23 cellular contexts compared by ENCODE assay signal in the genomic region with DNA sequence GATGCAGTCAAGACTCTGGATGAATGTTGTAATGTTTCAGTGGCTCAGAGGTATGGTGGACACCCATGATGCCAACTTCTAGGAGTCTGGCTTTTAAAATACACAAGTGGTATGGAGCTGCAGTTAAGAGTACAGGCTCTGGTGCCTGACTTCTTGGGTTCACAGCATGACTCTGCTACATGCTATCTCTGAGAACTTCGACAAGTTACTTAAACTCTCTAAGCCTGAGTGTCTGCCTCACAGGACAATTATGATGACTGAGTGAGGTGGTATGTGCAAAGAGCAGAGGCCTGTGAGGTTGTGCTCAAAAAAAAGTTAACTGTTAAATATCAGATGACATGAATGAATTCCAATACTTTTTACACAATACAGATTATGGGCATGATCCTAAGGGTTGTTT.
A peak's percentile ranks its signal among the peaks of the same experiment; 100 is the strongest.
DNase-seq lines count a peak whose midpoint lies in the region; ATAC-seq and TF ChIP-seq lines count a peak whose summit lies in the region.
"Had no signal": no experiment of that assay in that cellular context is flagged by ENCODE, and none has a peak within 500 bp of the region (broad histone marks: within the 10 kb centered on the region; RNA-seq: fewer than 3 reads in every experiment).

No MANE protein-coding gene starts in this region.

- H3F3A ChIP-seq in GM23338 (replicated peaks; ENCODE audit: low read depth) = no peaks in the 10 kb centered on the region

- H3K4me2 ChIP-seq in GM23338 = no peak overlapping the region

- H3K4me1 ChIP-seq in A673 (ENCODE audit: insufficient read depth, low read length, poor library complexity, severe bottlenecking) (no peaks in the 10 kb centered on the region), GM23338 (ENCODE audit: insufficient read depth) (peaks cover 18% of the 10 kb centered on the region)

- no peaks in the 10 kb centered on the region for H3K79me2 ChIP-seq in GM23338 (replicated peaks; ENCODE audit: insufficient read depth)

- H3K36me3 ChIP-seq in A673 (ENCODE audit: insufficient read depth, low read length, poor library complexity, severe bottlenecking) = no peaks in the 10 kb centered on the region
- no peaks in the 10 kb centered on the region for H3K36me3 ChIP-seq in GM23338 (ENCODE audit: insufficient read depth)

- H3K36me3 Mint-ChIP-seq in GM23338 (ENCODE audit: low read depth) = no peaks in the 10 kb centered on the region
- H3K36me3 Mint-ChIP-seq: activated naive CD4-positive, alpha-beta T cell treated with anti-CD3 and anti-CD28 coated beads, Interleukin-2, amount 50 U/mL, for 24 hours; memory B cell had no signal

- no peaks in the 10 kb centered on the region for H4K20me1 ChIP-seq in GM23338 (replicated peaks; ENCODE audit: insufficient read depth)

- POLR2A ChIA-PET in A673 (lab: Charles Lee; ENCODE audit: low non-redundant PET) = no interaction called here

- no TSS peak for BruUV-seq in A673 (replicated peaks; lab: Mats Ljungman, UMichigan)

- H3K27me3 Mint-ChIP-seq in GM23338 (ENCODE audit: insufficient read depth, low read depth, poor library complexity) = peaks cover 2% of the 10 kb centered on the region

- H3K27ac Mint-ChIP-seq in GM23338 = no peak overlapping the region
- H3K27ac Mint-ChIP-seq: activated CD8-positive, alpha-beta T cell treated with anti-CD3 and anti-CD28 coated beads for 36 hours; activated naive CD4-positive, alpha-beta T cell treated with anti-CD3 and anti-CD28 coated beads, Interleukin-2, amount 50 U/mL, for 24 hours; memory B cell; T-helper 1 cell treated with Interleukin-12 subunit alpha and Interleukin-12 subunit beta and Interleukin-4 antibody, amounts not matched to agents 30 μg/mL and 1 μg/mL, for 36 hours had no signal

- no peaks in the 10 kb centered on the region for H3K9me2 ChIP-seq in GM23338 (ENCODE audit: insufficient read depth)

- TF ChIP-seq CTCF in A673 (conservative IDR thresholded peaks at IDR 0.05; ENCODE audit: low read depth, low read length) (no peak), GM23338 (conservative IDR thresholded peaks at IDR 0.05; ENCODE audit: low read depth in 2 of 2) (no peak)

- H3K27ac ChIP-seq in A673 (ENCODE audit: low read depth, low read length, poor library complexity, severe bottlenecking) (no peak overlapping the region), GM23338 (ENCODE audit: low read depth) (no peak overlapping the region)

- H3K4me3 Mint-ChIP-seq in GM23338 = no peak overlapping the region
- H3K4me3 Mint-ChIP-seq: activated CD8-positive, alpha-beta T cell treated with anti-CD3 and anti-CD28 coated beads for 36 hours; activated naive CD4-positive, alpha-beta T cell treated with anti-CD3 and anti-CD28 coated beads, Interleukin-2, amount 50 U/mL, for 24 hours; activated T-cell treated with anti-CD3 and anti-CD28 coated beads, Interleukin-2, amount 50 U/mL, for 4 hours; memory B cell; neural crest cell; T-helper 1 cell treated with Interleukin-12 subunit alpha and Interleukin-12 subunit beta and Interleukin-4 antibody, amounts not matched to agents 30 μg/mL and 1 μg/mL, for 36 hours had no signal

- DNase-seq in A673 (ENCODE audit: low spot score) = peak; percentile 2
- DNase-seq in GM23338 (ENCODE audit: low spot score) = no peak
- peak; percentile 47 for DNase-seq in astrocyte of the hippocampus (ENCODE audit: low read depth, low spot score)
- peak; percentile 85 for DNase-seq in iris pigment epithelial cell (ENCODE audit: low read depth)
- DNase-seq in hepatic stellate cell (ENCODE audit: low spot score) = no peak
- DNase-seq in anterior cingulate cortex (lab: John Stamatoyannopoulos, UW) = no peak
- no peak for DNase-seq in GM19238 (ENCODE audit: insufficient read length, low spot score)
- DNase-seq: 8988T; activated CD8-positive, alpha-beta T cell treated with anti-CD3 and anti-CD28 coated beads for 36 hours; activated T-cell treated with anti-CD3 and anti-CD28 coated beads, Interleukin-2, amount 50 U/mL, for 4 hours; DMS153; H7; Karpas-422; NCI-H1105 treated with DMSO at 0.1 percent for 48 hours; NCI-H69; OCI-M1; SHP77 treated with DMSO at 0.1 percent for 48 hours had no signal

- no peak overlapping the region for H3K4me3 ChIP-seq in A673 (ENCODE audit: low read depth, low read length, poor library complexity, severe bottlenecking)
- H3K4me3 ChIP-seq in GM23338 = no peak overlapping the region

- H3K4me1 Mint-ChIP-seq in GM23338 = peaks cover 29% of the 10 kb centered on the region
- H3K4me1 Mint-ChIP-seq: activated naive CD4-positive, alpha-beta T cell treated with anti-CD3 and anti-CD28 coated beads, Interleukin-2, amount 50 U/mL, for 24 hours; memory B cell had no signal

- no peaks in the 10 kb centered on the region for H3K9me3 Mint-ChIP-seq in GM23338
- H3K9me3 Mint-ChIP-seq: activated CD8-positive, alpha-beta T cell treated with anti-CD3 and anti-CD28 coated beads for 36 hours; activated naive CD4-positive, alpha-beta T cell treated with anti-CD3 and anti-CD28 coated beads, Interleukin-2, amount 50 U/mL, for 24 hours; activated T-cell treated with anti-CD3 and anti-CD28 coated beads, Interleukin-2, amount 50 U/mL, for 4 hours; memory B cell; neural crest cell; T-helper 1 cell treated with Interleukin-12 subunit alpha and Interleukin-12 subunit beta and Interleukin-4 antibody, amounts not matched to agents 30 μg/mL and 1 μg/mL, for 36 hours had no signal

- CTCF ChIA-PET in A673 (lab: Charles Lee) = no interaction called here

- peak overlapping the region; percentile 33; the same call in 1 of the 2 replicates for H2AFZ ChIP-seq in GM23338

- ATAC-seq in GM23338 = no peak
- ATAC-seq in HG03571 (IDR thresholded peaks at IDR 0.05; ENCODE audit: unreplicated experiment) = no peak
- ATAC-seq: activated CD8-positive, alpha-beta T cell treated with anti-CD3 and anti-CD28 coated beads for 36 hours; activated T-cell treated with anti-CD3 and anti-CD28 coated beads, Interleukin-2, amount 50 U/mL, for 4 hours; esophagus mucosa had no signal

- no peaks in the 10 kb centered on the region for H3K27me3 ChIP-seq in A673 (replicated peaks; ENCODE audit: insufficient read depth, low read depth, low read length, poor library complexity)
- no peaks in the 10 kb centered on the region for H3K27me3 ChIP-seq in GM23338 (ENCODE audit: insufficient read depth)

- intact Hi-C loops in A673 (cut with micrococcal nuclease; ENCODE audit: unreplicated experiment) = no loop called here

- no peaks in the 10 kb centered on the region for H3K9me3 ChIP-seq in A673 (ENCODE audit: low read depth, low read length, poor library complexity, severe bottlenecking)

TF ChIP-seq in GM23338, 12 proteins besides CTCF, POLR2A, EP300 and RAD21 (continues in another document):
- no peak for TF ChIP-seq ETS1 (IDR thresholded peaks at IDR 0.05)
- TF ChIP-seq JUNB (IDR thresholded peaks at IDR 0.05; ENCODE audit: unreplicated experiment) = no peak
- TF ChIP-seq ZNF331 (CRISPR knock-in tag; IDR thresholded peaks at IDR 0.05; ENCODE audit: low read depth) = no peak
- TF ChIP-seq REST (IDR thresholded peaks at IDR 0.05; ENCODE audit: unreplicated experiment) = no peak
- no peak for TF ChIP-seq EZH2 (IDR thresholded peaks at IDR 0.05; ENCODE audit: low read depth, unreplicated experiment)
- TF ChIP-seq STAT1 (IDR thresholded peaks at IDR 0.05; ENCODE audit: unreplicated experiment) = no peak

Comparison
In these comparisons a context has a peak if more than half of its experiments do, and no peak if none do; other contexts are left out.
1. DNase-seq: peak in A673 (single experiment), astrocyte of the hippocampus (single experiment) and iris pigment epithelial cell (single experiment); none in GM23338 (single experiment), hepatic stellate cell (single experiment), anterior cingulate cortex (0 of 58) and GM19238 (single experiment).